Comparison of ENCODE assay signal across 6 cellular contexts in genomic region chr6:33428891-33429744, GRCh38. TPM values are rescaled to one million over a fixed set of nuclear protein-coding genes. Genes with fewer than 3 reads are reported as not detected.
A peak's percentile ranks its signal among the peaks of the same experiment; 100 is the strongest.
DNase-seq lines count a peak whose midpoint lies in the region; ATAC-seq and TF ChIP-seq lines count a peak whose summit lies in the region.

No MANE protein-coding gene starts in this region.

- intact Hi-C loops in esophagus squamous epithelium (cut with DNase I) = no loop called here

- WGBS in esophagus squamous epithelium, 2 donors = 38 to 39% methylated on average over 4 of the region's 4 CpGs

- H3K4me1 Mint-ChIP-seq in activated T-cell treated with anti-CD3 and anti-CD28 coated beads, Interleukin-2, amount 50 U/mL, for 4 hours (ENCODE audit: low read depth) = peaks cover 77% of the 10 kb centered on the region

- H3K9me3 ChIP-seq in esophagus squamous epithelium (no peaks in the 10 kb centered on the region), thoracic aorta (no peaks in the 10 kb centered on the region)

- peaks cover 50 to 87% (median 56%) of the 10 kb centered on the region in 3 donors for H3K4me1 ChIP-seq in esophagus squamous epithelium
- peaks cover 24 to 68% of the 10 kb centered on the region in 2 donors for H3K4me1 ChIP-seq in thoracic aorta (ENCODE audit: control insufficient read depth in 1 of 2, low read depth in 2 of 2)

- H3K36me3 ChIP-seq in esophagus squamous epithelium (peaks cover 0 to 10% (median 0%) of the 10 kb centered on the region in 3 donors), thoracic aorta (no peaks in the 10 kb centered on the region)

- no peak for ATAC-seq in activated T-cell treated with anti-CD3 and anti-CD28 coated beads, Interleukin-2, amount 50 U/mL, for 4 hours
- ATAC-seq in thoracic aorta (ENCODE audit: insufficient number of reproducible peaks, low FRiP score, low read depth) = no peak

- no peaks in the 10 kb centered on the region for H3K27me3 Mint-ChIP-seq in activated T-cell treated with anti-CD3 and anti-CD28 coated beads, Interleukin-2, amount 50 U/mL, for 4 hours (ENCODE audit: low read depth)

- no peaks in the 10 kb centered on the region for H3K36me3 Mint-ChIP-seq in activated T-cell treated with anti-CD3 and anti-CD28 coated beads, Interleukin-2, amount 50 U/mL, for 4 hours (ENCODE audit: insufficient read depth)

- no peak for TF ChIP-seq POLR2A in esophagus squamous epithelium (IDR thresholded peaks at IDR 0.05)

- peak overlapping the region in 2 of 4 donors; percentile 53 to 68 for H3K4me3 ChIP-seq in esophagus squamous epithelium
- H3K4me3 ChIP-seq in thoracic aorta = no peak overlapping the region

- peak overlapping the region; percentile 85 for H3K4me3 Mint-ChIP-seq in activated T-cell treated with anti-CD3 and anti-CD28 coated beads, Interleukin-2, amount 50 U/mL, for 4 hours

- H3K27me3 ChIP-seq in esophagus squamous epithelium = no peaks in the 10 kb centered on the region
- no peaks in the 10 kb centered on the region for H3K27me3 ChIP-seq in thoracic aorta (replicated peaks; ENCODE audit: insufficient read depth)

- DNase-seq in activated T-cell treated with anti-CD3 and anti-CD28 coated beads, Interleukin-2, amount 50 U/mL, for 4 hours = no peak
- DNase-seq in activated T-cell treated with anti-CD3 and anti-CD28 coated beads for 4 hours (no peak), esophagus squamous epithelium (lab: John Stamatoyannopoulos, UW) (no peak), thoracic aorta (ENCODE audit: low spot score) (no peak), GOT3 (lab: John Stamatoyannopoulos, UW) (no peak), NCI-H2107 treated with DMSO at 0.1 percent for 48 hours (lab: John Stamatoyannopoulos, UW; ENCODE audit: unreplicated experiment) (no peak)

- H3K27ac ChIP-seq in esophagus squamous epithelium (peak overlapping the region; percentile 75 to 96 (median 88)), thoracic aorta (peak overlapping the region; percentile 25)

- TF ChIP-seq CTCF in esophagus squamous epithelium (IDR thresholded peaks at IDR 0.05) (no peak), thoracic aorta (IDR thresholded peaks at IDR 0.05) (no peak)

- no peaks in the 10 kb centered on the region for H3K9me3 Mint-ChIP-seq in activated T-cell treated with anti-CD3 and anti-CD28 coated beads, Interleukin-2, amount 50 U/mL, for 4 hours

RNA-seq across cellular contexts. Expression of gene SYNGAP1, which starts 9.3 kb away (rescaled TPM):
- total RNA-seq in activated T-cell treated with anti-CD3 and anti-CD28 coated beads, Interleukin-2, amount 50 U/mL, for 4 hours = 10 to 100 TPM; 18.6 to 23.4 (median 20.2) TPM
- total RNA-seq in esophagus squamous epithelium (1 to 10 TPM; 3.3 to 8.6 (median 4.1) TPM), thoracic aorta (10 to 100 TPM; 16.2 to 24.6 TPM)

RNA-seq across cellular contexts. Expression of gene CUTA, which starts 11.2 kb away (rescaled TPM):
- total RNA-seq in activated T-cell treated with anti-CD3 and anti-CD28 coated beads, Interleukin-2, amount 50 U/mL, for 4 hours = 10 to 100 TPM; 76.6 to 84.5 (median 79.2) TPM
- total RNA-seq in esophagus squamous epithelium (10 to 100 TPM; 46.0 to 93.1 (median 69.4) TPM), thoracic aorta (100 to 1,000 TPM in 1 of 2 donors, 10 to 100 TPM in 1; 60.3 to 207 TPM)

RNA-seq across cellular contexts. Expression of gene PHF1, which starts 18.3 kb away (rescaled TPM):
- total RNA-seq in activated T-cell treated with anti-CD3 and anti-CD28 coated beads, Interleukin-2, amount 50 U/mL, for 4 hours = 10 to 100 TPM; 24.4 to 29.4 (median 26.8) TPM
- total RNA-seq in esophagus squamous epithelium = 10 to 100 TPM in 3 of 4 donors, 1 to 10 TPM in 1; 8.1 to 48.6 (median 17.3) TPM
- total RNA-seq in thoracic aorta = 100 to 1,000 TPM in 1 of 2 donors, 10 to 100 TPM in 1; 82.0 to 104 TPM

RNA-seq across cellular contexts. Expression of gene ZBTB9, which starts 25.3 kb away (rescaled TPM):
- 10 to 100 TPM; 22.9 to 23.4 (median 22.9) TPM for total RNA-seq in activated T-cell treated with anti-CD3 and anti-CD28 coated beads, Interleukin-2, amount 50 U/mL, for 4 hours
- total RNA-seq in esophagus squamous epithelium (1 to 10 TPM; 2.8 to 4.8 (median 3.3) TPM), thoracic aorta (1 to 10 TPM; 1.1 to 7.1 TPM)

RNA-seq across cellular contexts. Expression of gene KIFC1, which starts 37.5 kb away (rescaled TPM):
- 1 to 10 TPM; 7.3 to 8.3 (median 7.4) TPM for total RNA-seq in activated T-cell treated with anti-CD3 and anti-CD28 coated beads, Interleukin-2, amount 50 U/mL, for 4 hours
- total RNA-seq in esophagus squamous epithelium = 10 to 100 TPM in 2 of 4 donors, 1 to 10 TPM in 2; 9.6 to 38.9 (median 11.2) TPM
- total RNA-seq in thoracic aorta = under 1 TPM; 0.81 to 0.85 TPM
